In genomic region chr10:30062582-30062981, GRCh38 we compare ENCODE assay signal across 18 cellular contexts.
"Had no signal": no experiment of that assay in that cellular context is flagged by ENCODE, and none has a peak within 500 bp of the region (broad histone marks: within the 10 kb centered on the region; RNA-seq: fewer than 3 reads in every experiment).

No MANE protein-coding gene starts in this region.

- H3K9me3 ChIP-seq: right atrium auricular region had no signal

- H3K27ac Mint-ChIP-seq: activated naive CD8-positive, alpha-beta T cell treated with anti-CD3 and anti-CD28 coated beads for 36 hours; endodermal cell; natural killer cell; progenitor cell of endocrine pancreas had no signal

- H3K27me3 ChIP-seq: hepatocyte, right atrium auricular region had no signal

- H3K36me3 ChIP-seq: right atrium auricular region had no signal

- H3K9me3 Mint-ChIP-seq: activated naive CD8-positive, alpha-beta T cell treated with anti-CD3 and anti-CD28 coated beads for 36 hours; endodermal cell; natural killer cell had no signal

- H3K4me2 ChIP-seq: hepatocyte had no signal

- H3K4me3 Mint-ChIP-seq: activated naive CD8-positive, alpha-beta T cell treated with anti-CD3 and anti-CD28 coated beads for 36 hours; endodermal cell; natural killer cell had no signal

- DNase-seq: activated CD4-positive, alpha-beta T cell treated with anti-CD3 and anti-CD28 coated beads, Interleukin-2, amount 50 U/mL, for 1 hour; activated CD8-positive, alpha-beta memory T cell treated with anti-CD3 and anti-CD28 coated beads for 24 hours; activated gamma-delta T cell treated with Interleukin-2 at 50 U/mL for 16 hours; activated naive CD8-positive, alpha-beta T cell treated with anti-CD3 and anti-CD28 coated beads for 36 hours; dorsolateral prefrontal cortex; endodermal cell; erythroblast; natural killer cell; nucleus accumbens; stimulated activated CD4-positive, alpha-beta T cell treated with anti-CD3 and anti-CD28 coated beads, Interleukin-4, amount 100 ng/mL, for 4 hours; stimulated activated CD8-positive, alpha-beta memory T cell treated with anti-CD3 and anti-CD28 coated beads, Interleukin-4, amount 100 ng/mL, for 48 hours; stimulated activated naive CD4-positive, alpha-beta T cell treated with Interleukin-2 at 50 U/mL for 16 hours; T-helper 1 cell; T1000; trophoblast cell had no signal

- H3K36me3 Mint-ChIP-seq: natural killer cell had no signal

- H3K4me1 Mint-ChIP-seq: activated naive CD8-positive, alpha-beta T cell treated with anti-CD3 and anti-CD28 coated beads for 36 hours had no signal

- H3K27ac ChIP-seq: dorsolateral prefrontal cortex, hepatocyte, right atrium auricular region had no signal

- H2AFZ ChIP-seq: hepatocyte had no signal

- H3K4me3 ChIP-seq: dorsolateral prefrontal cortex, hepatocyte, right atrium auricular region had no signal
